8 cellular contexts compared by ENCODE assay signal in the genomic region with DNA sequence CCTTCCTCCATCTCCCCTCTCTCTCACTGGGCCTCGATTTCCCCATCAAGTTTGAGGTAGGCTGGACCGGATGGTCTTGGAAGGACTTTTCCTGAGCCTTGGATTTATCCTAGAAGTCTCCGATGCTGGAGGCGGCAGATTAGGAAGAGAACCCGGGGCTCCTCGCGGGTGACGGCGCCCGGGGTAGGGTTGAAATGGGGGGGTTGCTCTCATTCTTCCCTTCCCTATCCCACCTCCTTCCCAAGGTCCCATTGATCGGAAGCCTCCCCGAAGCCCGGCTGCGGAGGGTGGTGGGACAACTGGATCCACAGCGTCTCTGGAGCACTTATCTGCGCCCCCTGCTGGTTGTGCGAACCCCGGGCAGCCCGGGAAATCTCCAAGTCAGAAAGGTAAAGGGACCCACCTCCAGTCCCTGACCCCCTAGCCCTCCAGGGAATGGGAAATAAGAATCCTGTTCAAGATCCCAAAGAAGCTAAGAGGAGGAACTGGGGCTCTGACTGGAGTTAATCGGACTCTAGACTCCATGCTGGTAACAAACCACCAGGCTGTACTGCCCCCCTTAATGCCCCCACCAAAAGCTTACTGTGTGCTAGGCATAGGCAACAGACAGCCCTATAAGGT. TPM values are rescaled to one million over a fixed set of nuclear protein-coding genes. Genes with fewer than 3 reads are reported as not detected.
DNase-seq lines count a peak whose midpoint lies in the region; ATAC-seq and TF ChIP-seq lines count a peak whose summit lies in the region.

No MANE protein-coding gene starts in this region.

- no peak overlapping the region for H2BK15ac ChIP-seq in H9 (ENCODE audit: low read depth, low read length)

- no peak overlapping the region for H4K91ac ChIP-seq in H9 (ENCODE audit: insufficient read length, low read depth, low read length)

- no peak overlapping the region for H2BK120ac ChIP-seq in H9 (ENCODE audit: low read depth, low read length, poor library complexity, severe bottlenecking)

- H3K56ac ChIP-seq in H9 (ENCODE audit: insufficient read length, low read depth, low read length) = no peak overlapping the region

- no peaks in the 10 kb centered on the region for H3K79me1 ChIP-seq in H9 (ENCODE audit: insufficient read depth, low read depth, low read length, poor library complexity, severe bottlenecking)

- H3K27me3 Mint-ChIP-seq in H9 (ENCODE audit: low read depth) = no peaks in the 10 kb centered on the region
- peaks cover 8% of the 10 kb centered on the region for H3K27me3 Mint-ChIP-seq in endothelial cell (ENCODE audit: unreplicated experiment)

- peaks cover 46 to 47% (median 46%) of the 10 kb centered on the region in 3 experiments for H3K36me3 Mint-ChIP-seq in H9 (ENCODE audit: insufficient read depth in 1 of 3, low read depth in 3 of 3)
- H3K36me3 Mint-ChIP-seq in endothelial cell (ENCODE audit: low read depth, unreplicated experiment) = peaks cover 21% of the 10 kb centered on the region

- H3K27me3 ChIP-seq in H9 (ENCODE audit: insufficient read depth, low read length) = no peaks in the 10 kb centered on the region

- H3K4ac ChIP-seq in H9 (ENCODE audit: low read depth, low read length) = no peak overlapping the region

- peaks cover 1% of the 10 kb centered on the region; the same call in 1 of the 2 replicates for H3K79me2 ChIP-seq in H9 (ENCODE audit: insufficient read depth, low read length)

- H2BK20ac ChIP-seq in H9 (ENCODE audit: low read depth, low read length, poor library complexity, severe bottlenecking) = no peak overlapping the region

- H3K4me1 Mint-ChIP-seq in H9 (peaks cover 0 to 16% of the 10 kb centered on the region in 2 experiments; a peak in 3 of 4 replicates), endothelial cell (ENCODE audit: unreplicated experiment) (peaks cover 9% of the 10 kb centered on the region)

- H3K23ac ChIP-seq in H9 (ENCODE audit: insufficient read length, low read depth, low read length) = no peak overlapping the region

- no peak overlapping the region for H2AFZ ChIP-seq in H9 (ENCODE audit: low read length)

- H4K20me1 ChIP-seq in H9 (ENCODE audit: control insufficient read depth, insufficient read depth, insufficient read length) = no peaks in the 10 kb centered on the region

- H3K9me3 Mint-ChIP-seq in H9 = peaks cover 0 to 5% of the 10 kb centered on the region in 2 experiments; a peak in 2 of 5 replicates
- no peaks in the 10 kb centered on the region for H3K9me3 Mint-ChIP-seq in endothelial cell (ENCODE audit: unreplicated experiment)

- no peak overlapping the region for H2AK5ac ChIP-seq in H9 (ENCODE audit: insufficient read length, low read length)

- H2BK5ac ChIP-seq in H9 (ENCODE audit: insufficient read length, low read length) = no peak overlapping the region

- DNase-seq in AG09319 (ENCODE audit: extremely low read depth, low read depth) (no peak), H9 (peak; percentile 83), NCI-H748 (lab: John Stamatoyannopoulos, UW; ENCODE audit: unreplicated experiment) (peak; percentile 81), endothelial cell (ENCODE audit: low spot score) (peak; percentile 87), midbrain (lab: John Stamatoyannopoulos, UW) (peak; percentile 52)
- DNase-seq in activated CD8-positive, alpha-beta memory T cell treated with anti-CD3 and anti-CD28 coated beads for 48 hours (ENCODE audit: low read depth in 2 of 3, low spot score in 2 of 3) = peak; percentile 48 to 78 (median 73)
- peak; percentile 69 to 78 for DNase-seq in stimulated activated CD8-positive, alpha-beta memory T cell treated with anti-CD3 and anti-CD28 coated beads, Interleukin-2, amount 100 ng/mL, for 48 hours (ENCODE audit: low read depth in 2 of 2)

- H3K4me3 Mint-ChIP-seq in H9 = peak overlapping the region; percentile 94 to 96
- H3K4me3 Mint-ChIP-seq in endothelial cell (ENCODE audit: unreplicated experiment) = peak overlapping the region; percentile 93

- no peak for ATAC-seq in HG03469 (IDR thresholded peaks at IDR 0.05; ENCODE audit: unreplicated experiment)

- H3T11ph ChIP-seq in H9 (ENCODE audit: low read length) = no peak overlapping the region

- peaks cover 3% of the 10 kb centered on the region for H3K4me1 ChIP-seq in H9 (ENCODE audit: insufficient read depth, low read length)

- H3K18ac ChIP-seq in H9 (ENCODE audit: insufficient read length, low read depth, low read length) = no peak overlapping the region

- H3K23me2 ChIP-seq in H9 (ENCODE audit: insufficient read length, low read depth, low read length, poor library complexity, severe bottlenecking) = peaks cover 9% of the 10 kb centered on the region

- no CpG with 5 or more reads among the region's 20 CpGs for WGBS in H9 (ENCODE audit: extremely low coverage, insufficient read length, low lambda C conversion rate)

- peak overlapping the region in 2 of 3 experiments; percentile 83 to 94; a peak in 4 of 7 replicates for H3K27ac Mint-ChIP-seq in H9
- peak overlapping the region; percentile 70 for H3K27ac Mint-ChIP-seq in endothelial cell (ENCODE audit: unreplicated experiment)

- H3K4me2 ChIP-seq in H9 (ENCODE audit: insufficient read depth, insufficient read length, low read length) = peak overlapping the region; percentile 84

- H4K5ac ChIP-seq in H9 (ENCODE audit: insufficient read length, low read depth, low read length) = no peak overlapping the region

- peak overlapping the region; percentile 85 for H3K9ac ChIP-seq in H9 (ENCODE audit: extremely low read depth, insufficient read length, low read length)

- no peak overlapping the region for H4K8ac ChIP-seq in H9 (replicated peaks; ENCODE audit: insufficient read length, low read depth, low read length)

- H3K9me3 ChIP-seq in H9 (ENCODE audit: control insufficient read depth, low read depth, low read length) = no peaks in the 10 kb centered on the region

- no peak overlapping the region for H3K27ac ChIP-seq in H9 (ENCODE audit: insufficient read length, low read depth, low read length)

- TF ChIP-seq CTCF in AG09319 (IDR thresholded peaks at IDR 0.05; ENCODE audit: low read depth, low read length) = peak; percentile 96
- TF ChIP-seq CTCF in H9 (conservative IDR thresholded peaks at IDR 0.05) = peak; percentile 93
- peak; percentile 82 for TF ChIP-seq CTCF in endothelial cell (IDR thresholded peaks at IDR 0.05; ENCODE audit: unreplicated experiment)

- H2BK12ac ChIP-seq in H9 (ENCODE audit: insufficient read length, low read depth, low read length) = no peak overlapping the region

- H3K14ac ChIP-seq in H9 (ENCODE audit: insufficient read depth, low read length) = no peak overlapping the region; the same call in 1 of the 2 replicates

RNA-seq across cellular contexts. Expression of a gene that starts 0.8 kb away (rescaled TPM):
- total RNA-seq in H9 (2021) (13.7 and 14.1 TPM in 2 replicates), endothelial cell (ENCODE audit: unreplicated experiment) (10.6 TPM)

RNA-seq across cellular contexts. Expression of a gene that starts 1.5 kb away (rescaled TPM):
- total RNA-seq in H9 (2021) (793 and 808 TPM in 2 replicates), endothelial cell (ENCODE audit: unreplicated experiment) (479 TPM)

RNA-seq across cellular contexts. Expression of a gene that starts 25.3 kb away (rescaled TPM):
- total RNA-seq in H9 (2021) (0.55 and 0.61 TPM in 2 replicates), endothelial cell (ENCODE audit: unreplicated experiment) (1.6 TPM)

RNA-seq across cellular contexts. Expression of a gene that starts 37.4 kb away (rescaled TPM):
- 43.6 and 43.9 TPM in 2 replicates for total RNA-seq in H9 (2021)
- 29.9 TPM for total RNA-seq in endothelial cell (ENCODE audit: unreplicated experiment)

RNA-seq across cellular contexts. Expression of a gene that starts 40.0 kb away (rescaled TPM):
- total RNA-seq in H9 (2021) (0.07 TPM in 1 of 2 replicates, not detected in the other), endothelial cell (ENCODE audit: unreplicated experiment) (not detected)
